8 cellular contexts compared by ENCODE assay signal in genomic region chr17:81513669-81514484, GRCh38. TPM values are rescaled to one million over a fixed set of nuclear protein-coding genes. Genes with fewer than 3 reads are reported as not detected.
DNase-seq lines count a peak whose midpoint lies in the region; ATAC-seq and TF ChIP-seq lines count a peak whose summit lies in the region.

No MANE protein-coding gene starts in this region.

- H3K9me2 ChIP-seq in PC-9 (ENCODE audit: insufficient read depth) = no peaks in the 10 kb centered on the region

- CTCF ChIA-PET in PC-9 (lab: Charles Lee) = no interaction called here

- H4K8ac ChIP-seq in trophoblast cell (ENCODE audit: low read depth, low read length) = peak overlapping the region; percentile 99

- intact Hi-C loops in PC-9 (cut with micrococcal nuclease; ENCODE audit: unreplicated experiment) = no loop called here
- intact Hi-C loops in left ventricle myocardium superior (cut with micrococcal nuclease) = no loop called here

- peak overlapping the region; percentile 97 for H4K91ac ChIP-seq in trophoblast cell (ENCODE audit: low read depth, low read length)

- no TSS peak for BruUV-seq in PC-9 (replicated peaks; lab: Mats Ljungman, UMichigan)

- H3K4me2 ChIP-seq in PC-9 = peak overlapping the region; percentile 87
- peak overlapping the region; percentile 89 for H3K4me2 ChIP-seq in trophoblast cell (ENCODE audit: low read length)

- H2BK12ac ChIP-seq in trophoblast cell (ENCODE audit: low read length) = peak overlapping the region; percentile 31

- no peaks in the 10 kb centered on the region for H3K9me3 ChIP-seq in BE2C
- no peaks in the 10 kb centered on the region for H3K9me3 ChIP-seq in PC-9 (ENCODE audit: insufficient read depth, low read depth)
- peaks cover 8% of the 10 kb centered on the region for H3K9me3 ChIP-seq in trophoblast cell (ENCODE audit: insufficient read depth, low read depth, low read length)

- H3K23ac ChIP-seq in trophoblast cell (ENCODE audit: low read length) = no peak overlapping the region

- POLR2A ChIA-PET in PC-9 (lab: Charles Lee; ENCODE audit: unreplicated experiment) = interaction anchor here (0.6 kb wide), 3 partner anchors 97 to 585 kb away, joined by 3 to 27 read pairs (median 3); no protein-coding TSS in a partner anchor

- H2AFZ ChIP-seq in PC-9 (no peak overlapping the region), trophoblast cell (ENCODE audit: insufficient read depth, low read length, poor library complexity) (peak overlapping the region; percentile 42)

- H3K36me3 ChIP-seq in BE2C (peaks cover 34% of the 10 kb centered on the region), PC-9 (ENCODE audit: low read depth) (peaks cover 32% of the 10 kb centered on the region), trophoblast cell (ENCODE audit: control insufficient read depth in 1 of 2, insufficient read depth in 2 of 2, low read length in 2 of 2) (peaks cover 30 to 34% of the 10 kb centered on the region in 2 experiments)

- H3K18ac ChIP-seq in trophoblast cell (ENCODE audit: low read length) = peak overlapping the region; percentile 83

- H3K4ac ChIP-seq in trophoblast cell (ENCODE audit: low read depth, low read length) = peak overlapping the region; percentile 100

- H3K9ac ChIP-seq in trophoblast cell (ENCODE audit: low read length) = peak overlapping the region; percentile 99

- peak overlapping the region; percentile 99 for H2BK5ac ChIP-seq in trophoblast cell (ENCODE audit: low read depth, low read length, poor library complexity)

- TF ChIP-seq CTCF in BE2C (IDR thresholded peaks at IDR 0.05; ENCODE audit: low read depth, low read length) (no peak), PC-9 (conservative IDR thresholded peaks at IDR 0.05) (no peak)

- H3K27me3 ChIP-seq in BE2C = no peaks in the 10 kb centered on the region
- H3K27me3 ChIP-seq in PC-9 (ENCODE audit: insufficient read depth, low read depth) = no peaks in the 10 kb centered on the region
- H3K27me3 ChIP-seq in trophoblast cell (ENCODE audit: insufficient read depth, low read length) = no peaks in the 10 kb centered on the region

- H2AK5ac ChIP-seq in trophoblast cell (ENCODE audit: low read length) = peak overlapping the region; percentile 86

- H3K79me2 ChIP-seq in PC-9 (ENCODE audit: low read depth) (peaks cover 64% of the 10 kb centered on the region), trophoblast cell (ENCODE audit: control insufficient read depth, insufficient read depth, low read length, poor library complexity) (peaks cover 49% of the 10 kb centered on the region)

- H2BK120ac ChIP-seq in trophoblast cell (ENCODE audit: insufficient read depth, low read length, poor library complexity) = peak overlapping the region; percentile 88

- H4K12ac ChIP-seq in trophoblast cell (ENCODE audit: low read depth, low read length) = peak overlapping the region; percentile 99

- peak; percentile 0 for ATAC-seq in GM19397 (IDR thresholded peaks at IDR 0.05; ENCODE audit: unreplicated experiment)
- peak; percentile 32 for ATAC-seq in left ventricle myocardium superior

- WGBS in trophoblast cell (ENCODE audit: extremely low coverage, insufficient coverage, insufficient read length) = no CpG with 5 or more reads among the region's 70 CpGs

- H3K27ac ChIP-seq in PC-9 = peak overlapping the region; percentile 96
- H3K27ac ChIP-seq in trophoblast cell (ENCODE audit: low read depth, low read length) = peak overlapping the region; percentile 97

- H3K79me1 ChIP-seq in trophoblast cell (ENCODE audit: low read length) = peaks cover 39% of the 10 kb centered on the region

- peaks cover 34% of the 10 kb centered on the region for H4K20me1 ChIP-seq in PC-9 (ENCODE audit: insufficient read depth)

- peaks cover 57% of the 10 kb centered on the region for H3F3A ChIP-seq in PC-9 (ENCODE audit: insufficient read depth, low read depth)

- DNase-seq in BE2C (peak; percentile 25), PC-9 (peak; percentile 41 to 63), anterior cingulate cortex (lab: John Stamatoyannopoulos, UW) (peak in 36 of 58 donors; percentile 35 to 72 (median 56)), left ventricle myocardium superior (peak; percentile 83), trophoblast cell (peak; percentile 57 to 77), OCI-M1 (lab: John Stamatoyannopoulos, UW) (no peak), cortex of kidney (lab: John Stamatoyannopoulos, UW) (no peak)

- peak overlapping the region; percentile 96 for H3K14ac ChIP-seq in trophoblast cell (ENCODE audit: low read length)

- H3K4me3 ChIP-seq in BE2C (ENCODE audit: low read depth, low read length) = peak overlapping the region; percentile 69
- H3K4me3 ChIP-seq in PC-9 = peak overlapping the region; percentile 76
- peak overlapping the region; percentile 73 for H3K4me3 ChIP-seq in trophoblast cell (ENCODE audit: low read depth, low read length)

- H3K4me1 ChIP-seq in BE2C (no peaks in the 10 kb centered on the region), PC-9 (replicated peaks; ENCODE audit: insufficient read depth) (peaks cover 23% of the 10 kb centered on the region), trophoblast cell (ENCODE audit: control insufficient read depth in 1 of 2, insufficient read depth in 2 of 2, low read length in 2 of 2) (peaks cover 32 to 37% of the 10 kb centered on the region in 2 experiments)

RNA-seq across cellular contexts. Expression of gene ACTG1, which starts 1.3 kb away (rescaled TPM):
- polyA plus RNA-seq in BE2C (2012; ENCODE audit: insufficient read depth, insufficient read length, low read depth) = 2,263 TPM
- total RNA-seq in PC-9 (2021) (3,629 and 4,502 TPM in 2 replicates), left ventricle myocardium superior (357 TPM)
- polyA plus RNA-seq in trophoblast cell (2013) = 7,950 and 8,000 TPM in 2 replicates

RNA-seq across cellular contexts. Expression of gene FSCN2, which starts 14.3 kb away (rescaled TPM):
- polyA plus RNA-seq in BE2C (2012; ENCODE audit: insufficient read depth, insufficient read length, low read depth) = 2.4 TPM
- total RNA-seq in PC-9 (2021) (4.3 and 11.5 TPM in 2 replicates), left ventricle myocardium superior (0.50 TPM)
- 0.42 and 0.76 TPM in 2 replicates for polyA plus RNA-seq in trophoblast cell (2013)

RNA-seq across cellular contexts. Expression of gene FAAP100, which starts 38.3 kb away (rescaled TPM):
- polyA plus RNA-seq in BE2C (2012; ENCODE audit: insufficient read depth, insufficient read length, low read depth) = 43.0 TPM
- total RNA-seq in PC-9 (2021) (34.0 and 43.8 TPM in 2 replicates), left ventricle myocardium superior (15.4 TPM)
- 11.4 and 11.6 TPM in 2 replicates for polyA plus RNA-seq in trophoblast cell (2013)

Comparison
In these comparisons a context has a peak if more than half of its experiments do, and no peak if none do; other contexts are left out.
1. DNase-seq: peak in BE2C (single experiment), PC-9 (2 of 2), anterior cingulate cortex (36 of 58), left ventricle myocardium superior (single experiment) and trophoblast cell (2 of 2); none in OCI-M1 (single experiment) and cortex of kidney (single experiment).
2. RNA of gene ACTG1, which starts 1.3 kb away (total RNA-seq): 3,629 to 4,502 TPM in PC-9; 357 TPM in left ventricle myocardium superior (single experiment); every median in the first group is over 10 times any median in the second.
3. Peak in every context shown above with its lines, with median percentiles within 50 percentile points of each other: H3K4me3 ChIP-seq.